10 cellular contexts compared by ENCODE assay signal in genomic region chr2:30148850-30149249, GRCh38. TPM values are rescaled to one million over a fixed set of nuclear protein-coding genes. Genes with fewer than 3 reads are reported as not detected.
A peak's percentile ranks its signal among the peaks of the same experiment; 100 is the strongest.
DNase-seq lines count a peak whose midpoint lies in the region; ATAC-seq and TF ChIP-seq lines count a peak whose summit lies in the region.
"Had no signal": no experiment of that assay in that cellular context is flagged by ENCODE, and none has a peak within 500 bp of the region (broad histone marks: within the 10 kb centered on the region; RNA-seq: fewer than 3 reads in every experiment).

No MANE protein-coding gene starts in this region.

- H3K27me3 ChIP-seq in PC-9 (ENCODE audit: insufficient read depth, low read depth) = no peaks in the 10 kb centered on the region
- no peaks in the 10 kb centered on the region for H3K27me3 ChIP-seq in foreskin keratinocyte
- H3K27me3 ChIP-seq in spleen (replicated peaks in 1 of 7) = no peaks in the 10 kb centered on the region

- H2AFZ ChIP-seq in PC-9 = no peak overlapping the region

- peaks cover 39% of the 10 kb centered on the region for H3K4me1 ChIP-seq in PC-9 (replicated peaks; ENCODE audit: insufficient read depth)
- peaks cover 30% of the 10 kb centered on the region for H3K4me1 ChIP-seq in foreskin keratinocyte
- peaks cover 31 to 75% (median 61%) of the 10 kb centered on the region in 6 donors for H3K4me1 ChIP-seq in spleen

- DNase-seq in NCI-H748 (lab: John Stamatoyannopoulos, UW; ENCODE audit: unreplicated experiment) (peak; percentile 2), NCI-H748 treated with DMSO at 0.1 percent for 48 hours (lab: John Stamatoyannopoulos, UW) (no peak), PC-9 (no peak), foreskin keratinocyte (no peak), spleen (no peak), medulla oblongata (ENCODE audit: extremely low spot score) (no peak), NCI-H526 treated with DMSO at 0.1 percent for 48 hours (lab: John Stamatoyannopoulos, UW) (no peak)
- DNase-seq: right cardiac atrium had no signal

- TF ChIP-seq CTCF in PC-9 (conservative IDR thresholded peaks at IDR 0.05) (no peak), foreskin keratinocyte (conservative IDR thresholded peaks at IDR 0.05) (no peak), spleen (IDR thresholded peaks at IDR 0.05 in 8 of 11, conservative IDR thresholded peaks at IDR 0.05 in 3 of 11) (no peak)

- H3K79me2 ChIP-seq in PC-9 (ENCODE audit: low read depth) = peaks cover 20% of the 10 kb centered on the region; the same call in 1 of the 2 replicates

- CTCF ChIA-PET in PC-9 (lab: Charles Lee) = interaction anchor here (2.4 kb wide), 1 partner anchor 16 kb away, joined by 24 read pairs; no protein-coding TSS in a partner anchor

- peaks cover 20% of the 10 kb centered on the region; the same call in 1 of the 2 replicates for H3F3A ChIP-seq in PC-9 (ENCODE audit: insufficient read depth, low read depth)

- H3K9me3 ChIP-seq in PC-9 (ENCODE audit: insufficient read depth, low read depth) (no peaks in the 10 kb centered on the region), spleen (no peaks in the 10 kb centered on the region)
- H3K9me3 ChIP-seq: SJSA1 had no signal

- H3K4me3 ChIP-seq in PC-9 (no peak overlapping the region), spleen (peak overlapping the region in 3 of 8 donors; percentile 6 to 89 (median 87))

- H3K36me3 ChIP-seq in PC-9 (ENCODE audit: low read depth) (0 out of 2 replicates have a peak, but pooled peaks cover 4% of the 10 kb centered on the region), spleen (peaks cover 0 to 47% (median 6%) of the 10 kb centered on the region in 6 donors)

- no peaks in the 10 kb centered on the region for H3K9me2 ChIP-seq in PC-9 (ENCODE audit: insufficient read depth)

- intact Hi-C loops in PC-9 (cut with micrococcal nuclease; ENCODE audit: unreplicated experiment) (loop anchor here (1.0 to 5.0 kb wide), 3 partner anchors 57 to 124 kb away; no protein-coding TSS in a partner anchor), spleen (cut with DNase I; ENCODE audit: low total_unique reads) (no loop called here)

- TF ChIP-seq POLR2A in spleen (IDR thresholded peaks at IDR 0.05) = no peak

- 31 to 71% (median 50%) methylated on average over 4 of the region's 4 CpGs for WGBS in spleen, 5 donors

- no TSS peak for BruUV-seq in PC-9 (replicated peaks; lab: Mats Ljungman, UMichigan)

- H3K27ac ChIP-seq in PC-9 = no peak overlapping the region
- peak overlapping the region; percentile 70 for H3K27ac ChIP-seq in foreskin keratinocyte
- H3K27ac ChIP-seq in spleen = peak overlapping the region; percentile 98 to 100 (median 100)
- H3K27ac ChIP-seq: SJSA1 had no signal

- no peak for ATAC-seq in foreskin keratinocyte
- no peak for ATAC-seq in HG02571 (IDR thresholded peaks at IDR 0.05; ENCODE audit: unreplicated experiment)
- ATAC-seq: right cardiac atrium had no signal

- POLR2A ChIA-PET in PC-9 (lab: Charles Lee; ENCODE audit: unreplicated experiment) = interaction anchor here (0.5 kb wide), 1 partner anchor 562 kb away, joined by 3 read pairs; no protein-coding TSS in a partner anchor

- peak overlapping the region; percentile 77 for H3K4me2 ChIP-seq in PC-9

- H4K20me1 ChIP-seq in PC-9 (ENCODE audit: insufficient read depth) = peaks cover 5% of the 10 kb centered on the region; the same call in 1 of the 2 replicates

RNA-seq across cellular contexts. Expression of gene YPEL5, which starts 2.0 kb away (rescaled TPM):
- total RNA-seq in PC-9 (2021) = 56.9 and 67.5 TPM in 2 replicates
- 33.5 and 44.0 TPM in 2 replicates for total RNA-seq in foreskin keratinocyte
- 27.8 and 35.3 TPM in 2 replicates for polyA plus RNA-seq in foreskin keratinocyte
- total RNA-seq in spleen = 100 to 1,000 TPM in 3 of 7 donors, 10 to 100 TPM in 4; 84.9 to 139 (median 96.6) TPM
- polyA plus RNA-seq in spleen = 10 to 100 TPM; 68.2 to 86.0 (median 73.1) TPM
